Comparison of ENCODE assay signal across 27 cellular contexts in the genomic region with DNA sequence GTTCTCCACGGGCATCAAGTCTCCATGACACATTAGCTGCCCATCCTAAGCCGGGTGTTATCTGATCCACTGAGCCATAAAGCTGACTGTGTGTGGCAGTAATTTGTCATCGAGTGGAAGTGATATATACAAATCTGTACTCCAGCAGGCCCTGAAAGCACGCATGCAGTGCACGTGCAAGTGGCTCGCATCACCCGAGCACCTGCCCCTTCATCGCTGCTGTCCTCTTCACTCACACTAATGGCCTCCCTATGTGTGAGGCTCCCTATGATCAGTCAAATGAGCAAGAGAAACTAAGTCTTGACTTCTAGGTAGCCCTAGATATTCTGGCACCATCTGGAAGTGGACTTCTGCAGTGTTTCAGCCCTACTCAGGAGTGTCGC.
"Had no signal": no experiment of that assay in that cellular context is flagged by ENCODE, and none has a peak within 500 bp of the region (broad histone marks: within the 10 kb centered on the region; RNA-seq: fewer than 3 reads in every experiment).

No MANE protein-coding gene starts in this region.

- DNase-seq: activated CD4-positive, alpha-beta memory T cell treated with anti-CD3 and anti-CD28 coated beads, Interleukin-2, amount 10 ng/mL, durations not matched to agents 7 days and 5 days; activated CD4-positive, alpha-beta T cell treated with anti-CD3 and anti-CD28 coated beads for 1 hour; activated CD4-positive, alpha-beta T cell treated with anti-CD3 and anti-CD28 coated beads for 48 hours; activated CD4-positive, CD25-positive, alpha-beta regulatory T cell; activated gamma-delta T cell; activated naive CD4-positive, alpha-beta T cell treated with Interleukin-2 at 50 U/mL for 16 hours; activated naive CD8-positive, alpha-beta T cell treated with anti-CD3 and anti-CD28 coated beads, Interleukin-2, amount 50 U/mL, for 24 hours; cerebellar nuclear complex; Kasumi-1; MG63; NCI-H1048; NCI-H1105 treated with DMSO at 0.1 percent for 48 hours; NCI-H1436; NCI-H1694; NCI-H1930; NCI-H2081 treated with DMSO at 0.1 percent for 48 hours; NCI-H345; NCI-H524 treated with DMSO at 0.1 percent for 48 hours; SHP77; T1000; WERI-Rb-1 had no signal

- H3K4me3 Mint-ChIP-seq: activated CD4-positive, alpha-beta memory T cell treated with anti-CD3 and anti-CD28 coated beads, Interleukin-2, amount 10 ng/mL, durations not matched to agents 7 days and 5 days; activated naive CD4-positive, alpha-beta T cell treated with anti-CD3 and anti-CD28 coated beads, Interleukin-2, amount 50 U/mL, for 24 hours; activated naive CD8-positive, alpha-beta T cell treated with anti-CD3 and anti-CD28 coated beads, Interleukin-2, amount 50 U/mL, for 24 hours; brain had no signal

- H3K9me3 ChIP-seq: MG63, SJCRH30 had no signal

- H3K36me3 Mint-ChIP-seq: activated naive CD4-positive, alpha-beta T cell treated with anti-CD3 and anti-CD28 coated beads, Interleukin-2, amount 50 U/mL, for 24 hours; brain had no signal

- H3K4me3 ChIP-seq: MG63, SJCRH30, SK-N-MC had no signal

- H3K36me3 ChIP-seq: MG63, SJCRH30, WERI-Rb-1 had no signal

- H3K9me3 Mint-ChIP-seq: activated CD4-positive, alpha-beta memory T cell treated with anti-CD3 and anti-CD28 coated beads, Interleukin-2, amount 10 ng/mL, durations not matched to agents 7 days and 5 days; activated naive CD4-positive, alpha-beta T cell treated with anti-CD3 and anti-CD28 coated beads, Interleukin-2, amount 50 U/mL, for 24 hours; activated naive CD8-positive, alpha-beta T cell treated with anti-CD3 and anti-CD28 coated beads, Interleukin-2, amount 50 U/mL, for 24 hours; activated T-helper 2 cell treated with anti-CD3 and anti-CD28 coated beads, Interferon-gamma antibody, Interleukin-2, Interleukin-4, amounts not matched to agents 10 μg/mL and 5 μg/mL and 100 μg/mL, durations not matched to agents 14 hours and 24 hours and 36 hours had no signal

- ATAC-seq: activated naive CD8-positive, alpha-beta T cell treated with anti-CD3 and anti-CD28 coated beads, Interleukin-2, amount 50 U/mL, for 24 hours; Panc1 had no signal

- H3K27me3 ChIP-seq: MG63, SJCRH30 had no signal

- H3K27ac Mint-ChIP-seq: activated CD4-positive, alpha-beta memory T cell treated with anti-CD3 and anti-CD28 coated beads, Interleukin-2, amount 10 ng/mL, durations not matched to agents 7 days and 5 days; activated naive CD4-positive, alpha-beta T cell treated with anti-CD3 and anti-CD28 coated beads, Interleukin-2, amount 50 U/mL, for 24 hours; activated naive CD8-positive, alpha-beta T cell treated with anti-CD3 and anti-CD28 coated beads, Interleukin-2, amount 50 U/mL, for 24 hours; activated T-helper 2 cell treated with anti-CD3 and anti-CD28 coated beads, Interferon-gamma antibody, Interleukin-2, Interleukin-4, amounts not matched to agents 10 μg/mL and 5 μg/mL and 100 μg/mL, durations not matched to agents 14 hours and 24 hours and 36 hours; brain had no signal

- H3K27ac ChIP-seq: SJCRH30, SK-N-MC, WERI-Rb-1 had no signal

- H3K4me1 ChIP-seq: SJCRH30 had no signal

- H3K27me3 Mint-ChIP-seq: activated CD4-positive, alpha-beta memory T cell treated with anti-CD3 and anti-CD28 coated beads, Interleukin-2, amount 10 ng/mL, durations not matched to agents 7 days and 5 days had no signal

- H3K4me1 Mint-ChIP-seq: activated CD4-positive, alpha-beta memory T cell treated with anti-CD3 and anti-CD28 coated beads, Interleukin-2, amount 10 ng/mL, durations not matched to agents 7 days and 5 days; activated naive CD4-positive, alpha-beta T cell treated with anti-CD3 and anti-CD28 coated beads, Interleukin-2, amount 50 U/mL, for 24 hours; activated naive CD8-positive, alpha-beta T cell treated with anti-CD3 and anti-CD28 coated beads, Interleukin-2, amount 50 U/mL, for 24 hours; brain had no signal
